In genomic region chr6:146944077-146944476, GRCh38 we compare ENCODE assay signal across 21 cellular contexts.
"Had no signal": no experiment of that assay in that cellular context is flagged by ENCODE, and none has a peak within 500 bp of the region (broad histone marks: within the 10 kb centered on the region; RNA-seq: fewer than 3 reads in every experiment).

No MANE protein-coding gene starts in this region.

- H3K4me3 ChIP-seq: colonic mucosa, esophagus squamous epithelium, gastrocnemius medialis, heart right ventricle, left lung, lower lobe of right lung, mucosa of descending colon had no signal

- H3K9me3 ChIP-seq: colonic mucosa, gastrocnemius medialis, lower lobe of right lung, mucosa of descending colon had no signal

- ATAC-seq: effector memory CD8-positive, alpha-beta T cell; esophagus mucosa; gastrocnemius medialis; heart right ventricle; left cardiac atrium; left lung; left ventricle myocardium superior; lower lobe of right lung; mucosa of descending colon had no signal

- H3K4me1 ChIP-seq: colonic mucosa, gastrocnemius medialis, heart right ventricle, left lung, lower lobe of right lung had no signal

- H3K27ac ChIP-seq: colonic mucosa, epithelial cell of prostate, esophagus squamous epithelium, gastrocnemius medialis, heart right ventricle, left lung, lower lobe of right lung had no signal

- H3K36me3 ChIP-seq: colonic mucosa, esophagus squamous epithelium, gastrocnemius medialis, heart right ventricle, left lung, lower lobe of right lung had no signal

- DNase-seq: colonic mucosa; cortex of kidney; effector CD8-positive, alpha-beta T cell; effector memory CD8-positive, alpha-beta T cell; endodermal cell; erythroblast; esophagus squamous epithelium; foreskin fibroblast; gastrocnemius medialis; glutamatergic neuron; head of caudate nucleus; heart right ventricle; hippocampal formation; left cardiac atrium; left lung; left ventricle myocardium superior; lower lobe of right lung; mesenchymal stem cell; mucosa of descending colon had no signal

- H3K27me3 ChIP-seq: colonic mucosa, esophagus squamous epithelium, gastrocnemius medialis, heart right ventricle, left lung had no signal
